8 cellular contexts compared by ENCODE assay signal in genomic region chr1:85578321-85579295, GRCh38. TPM values are rescaled to one million over a fixed set of nuclear protein-coding genes. Genes with fewer than 3 reads are reported as not detected.
DNase-seq lines count a peak whose midpoint lies in the region; ATAC-seq, FAIRE-seq and TF ChIP-seq lines count a peak whose summit lies in the region.

No MANE protein-coding gene starts in this region.

- POLR2A ChIA-PET in GM12878 (lab: Charles Lee), result no interaction called here

- H3K9me3 ChIP-seq in GM12878 (replicated peaks; ENCODE audit: control insufficient read depth, insufficient read depth, low read length) (no peaks in the 10 kb centered on the region; the same call in 2 of the 3 replicates), testis (no peaks in the 10 kb centered on the region)

- TF ChIP-seq RAD21 in GM12878 (IDR thresholded peaks at IDR 0.05; ENCODE audit: insufficient read depth, low read depth, low read length), result no peak

- H3K27ac Mint-ChIP-seq in HFFc6, result peak overlapping the region; percentile 94

- DNase-seq in HFFc6, result peak; percentile 99
- DNase-seq in GM12878 (ENCODE audit: low read depth, low spot score), result no peak
- DNase-seq in kidney glomerular epithelial cell (lab: John Stamatoyannopoulos, UW), result peak; percentile 85
- DNase-seq in testis, result no peak
- no peak for DNase-seq in GM19240 (ENCODE audit: insufficient read length, low spot score)
- no peak for DNase-seq in inferior parietal cortex (ENCODE audit: extremely low spot score)
- DNase-seq in medulla oblongata (ENCODE audit: extremely low spot score), result no peak
- no peak for DNase-seq in HuH-7.5 (ENCODE audit: low spot score)

- peak overlapping the region; percentile 99 for H3K4me3 Mint-ChIP-seq in HFFc6

- H3K27me3 ChIP-seq in GM12878 (replicated peaks in 1 of 2; ENCODE audit: control insufficient read depth in 2 of 2, insufficient read depth in 2 of 2, low read length in 1 of 2), result peaks cover 12 to 21% of the 10 kb centered on the region in 2 experiments
- H3K27me3 ChIP-seq in testis, result no peaks in the 10 kb centered on the region

- BruUV-seq in GM12878 (replicated peaks; lab: Mats Ljungman, UMichigan), result no TSS peak

- H3K27ac ChIP-seq in GM12878 (ENCODE audit: control insufficient read depth, insufficient read depth), result no peak overlapping the region
- H3K27ac ChIP-seq in testis, result peak overlapping the region; percentile 91 to 95

- SMC1A ChIA-PET in GM12878 (lab: Charles Lee; ENCODE audit: uncharacterized antibody, unreplicated experiment), result no interaction called here

- peaks cover 55% of the 10 kb centered on the region for H3K27me3 Mint-ChIP-seq in HFFc6 (ENCODE audit: insufficient read depth)

- H3K4me1 ChIP-seq in GM12878 (ENCODE audit: control insufficient read depth, insufficient read depth, low read length) (peaks cover 5% of the 10 kb centered on the region), testis (peaks cover 19% of the 10 kb centered on the region)

- no peak overlapping the region for H3K9ac ChIP-seq in GM12878 (ENCODE audit: control insufficient read depth, insufficient read depth, low read length)

- peaks cover 55% of the 10 kb centered on the region for H3K4me1 Mint-ChIP-seq in HFFc6 (ENCODE audit: low read depth)

- H2AFZ ChIP-seq in GM12878 (ENCODE audit: control insufficient read depth, low read depth, low read length), result no peak overlapping the region

- no peak overlapping the region for H3K4me3 ChIP-seq in GM12878
- H3K4me3 ChIP-seq in testis, result peak overlapping the region in 1 of 2 donors; percentile 77

- WGBS in GM12878 (ENCODE audit: insufficient coverage, insufficient replicate concordance, low lambda C conversion rate, missing lambda C conversion rate), result 25% methylated on average over 12 of the region's 12 CpGs
- 32 to 53% methylated on average over 12 of the region's 12 CpGs for WGBS in testis, 2 donors

- intact Hi-C loops in GM12878 (cut with micrococcal nuclease; ENCODE audit: unreplicated experiment), result loop anchor here (5.0 kb wide), 1 partner anchor 271 kb away; no protein-coding TSS in a partner anchor
- intact Hi-C loops in testis (cut with DNase I; ENCODE audit: low total_unique reads), result no loop called here

- TF ChIP-seq CTCF in HFFc6 (IDR thresholded peaks at IDR 0.05) (no peak), GM12878 (IDR thresholded peaks at IDR 0.05 in 2 of 3, conservative IDR thresholded peaks at IDR 0.05 in 1 of 3; ENCODE audit: control insufficient read depth in 2 of 3, extremely low read depth in 1 of 3, insufficient read depth in 1 of 3, low read depth in 3 of 3, low read length in 3 of 3) (no peak), testis (IDR thresholded peaks at IDR 0.05) (no peak)

- H4K20me1 ChIP-seq in GM12878 (ENCODE audit: control insufficient read depth, insufficient read depth), result no peaks in the 10 kb centered on the region

- H3K36me3 Mint-ChIP-seq in HFFc6 (ENCODE audit: low read depth), result peaks cover 66% of the 10 kb centered on the region

- no peak for TF ChIP-seq EP300 in GM12878 (IDR thresholded peaks at IDR 0.05; ENCODE audit: borderline replicate concordance in 1 of 2, control insufficient read depth in 1 of 2, low read depth in 2 of 2, low read length in 2 of 2)

- peaks cover 35% of the 10 kb centered on the region for H3K9me3 Mint-ChIP-seq in HFFc6

- FAIRE-seq in GM12878 (lab: Jason Lieb, UNC), result no peak

- no peaks in the 10 kb centered on the region for H3K79me2 ChIP-seq in GM12878 (ENCODE audit: control insufficient read depth, insufficient read depth, low read length)

- H3K4me2 ChIP-seq in GM12878 (ENCODE audit: control insufficient read depth, insufficient read depth), result no peak overlapping the region

- RAD21 ChIA-PET in GM12878 (lab: Charles Lee; ENCODE audit: unreplicated experiment), result no interaction called here

- no peak for ATAC-seq in GM12878

- CTCF ChIA-PET in GM12878 (lab: Yijun Ruan, JAX), result no interaction called here

- H3K36me3 ChIP-seq in GM12878 (ENCODE audit: control insufficient read depth in 2 of 2, insufficient read depth in 2 of 2, low read length in 1 of 2), result no peaks in the 10 kb centered on the region
- no peaks in the 10 kb centered on the region for H3K36me3 ChIP-seq in testis (ENCODE audit: low read depth, missing control alignments)

- TF ChIP-seq POLR2A in GM12878 (IDR thresholded peaks at IDR 0.05; ENCODE audit: low read depth, low read length), result no peak
- no peak for TF ChIP-seq POLR2A in testis (IDR thresholded peaks at IDR 0.05)

- in situ Hi-C loops in GM12878 (cut with MboI), result no loop called here

TF ChIP-seq in GM12878, 131 proteins besides CTCF, POLR2A, EP300 and RAD21:
- TF ChIP-seq RELB (IDR thresholded peaks at IDR 0.05; ENCODE audit: low read depth), result no peak
- peak; percentile 23 for TF ChIP-seq SUZ12 (IDR thresholded peaks at IDR 0.05; ENCODE audit: unreplicated experiment)

RNA-seq across cellular contexts. Expression of gene CCN1, which starts 2.0 kb away (rescaled TPM):
- total RNA-seq in HFFc6 (2021; fragmentation: NEBNext Ultra II Directional; extraction: Animal tissue kit (Norgen Biotek cat#: 25700)), result 1,000 to 10,000 TPM in 3 of 6 experiments, 100 to 1,000 TPM in 3; 877 to 1,071 (median 1,004) TPM
- total RNA-seq in GM12878 (2013; cell fraction: nucleolus; rRNA removed), result not detected in 2 replicates
- total RNA-seq in GM12878 (2014; rRNA removed), result not detected in 2 replicates
- not detected in 2 replicates for total RNA-seq in GM12878 (2014; rRNA removed; fragmentation: Illumina TruSeq; extraction: Trizol)
- total RNA-seq in GM12878 (2021), result 0.40 and 0.49 TPM in 2 replicates
- 0.13 TPM for polyA plus RNA-seq in GM12878 (2011; ENCODE audit: low read depth)
- polyA plus RNA-seq in GM12878 (2011; rRNA removed), result not detected in 2 replicates
- not detected in 2 replicates for polyA plus RNA-seq in GM12878 (2011; cell fraction: cytosol; rRNA removed)
- not detected in 2 replicates for polyA plus RNA-seq in GM12878 (2011; cell fraction: nucleus; rRNA removed)
- polyA plus RNA-seq in GM12878 (2012), result 0.08 TPM in 2 replicates
- polyA plus RNA-seq in GM12878 (2014; fragmentation: Illumina TruSeq; extraction: Trizol), result not detected in 2 replicates
- polyA plus RNA-seq in GM12878 (2014; fragmentation: Nextera tagmentation; extraction: Ambion mirVana), result not detected
- polyA plus RNA-seq in GM12878 (2014; rRNA removed), result not detected in 2 replicates
- under 1 TPM; 0.19 to 0.20 TPM for polyA plus RNA-seq in GM12878 (2016; fragmentation: Nextera tagmentation; extraction: Ambion mirVana)
- polyA minus RNA-seq in GM12878 (2011; rRNA and poly(A)+ RNA removed), result not detected in 2 replicates
- not detected in 2 replicates for polyA minus RNA-seq in GM12878 (2011; cell fraction: cytosol; rRNA and poly(A)+ RNA removed)
- not detected in 2 replicates for polyA minus RNA-seq in GM12878 (2011; cell fraction: nucleus; rRNA and poly(A)+ RNA removed)
- 10 to 100 TPM in 1 of 2 donors, 1 to 10 TPM in 1; 7.7 to 17.6 TPM for total RNA-seq in testis
- 46.6 TPM for polyA plus RNA-seq in testis (ENCODE audit: insufficient read depth, low read depth, low replicate concordance)

Comparison
In these comparisons a context has a peak if more than half of its experiments do, and no peak if none do; other contexts are left out.
1. DNase-seq: peak in HFFc6 (single experiment) and kidney glomerular epithelial cell (single experiment); none in GM12878 (single experiment), testis (single experiment), GM19240 (single experiment), inferior parietal cortex (single experiment), medulla oblongata (single experiment) and HuH-7.5 (single experiment).
2. RNA of gene CCN1, which starts 2.0 kb away (total RNA-seq): 877 to 1,071 TPM in HFFc6; 7.7 to 17.6 TPM in testis and 0.40 to 0.49 TPM in GM12878; every median in the first group is over 10 times any median in the second.